In the genomic region with DNA sequence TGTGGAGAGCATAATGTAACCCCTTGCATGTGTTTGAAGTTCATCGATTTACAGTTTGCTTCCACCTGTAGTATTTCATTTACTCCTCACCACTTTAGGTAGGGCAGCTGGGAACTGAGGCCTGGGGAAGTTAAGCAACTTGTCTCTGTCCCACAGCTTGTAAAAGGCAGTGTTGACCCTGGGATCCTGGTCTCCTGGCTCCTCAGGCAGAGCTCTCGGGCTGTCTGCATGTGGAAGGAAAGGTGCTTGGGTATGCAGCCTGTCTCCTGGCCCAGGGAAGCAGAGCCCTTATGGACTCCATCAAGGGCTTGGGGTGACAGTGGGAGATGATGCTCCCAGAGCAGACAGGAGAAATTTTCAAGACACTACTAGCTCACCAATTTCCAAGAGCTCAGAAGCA, we compare ENCODE assay signal across 22 cellular contexts. TPM values are rescaled to one million over a fixed set of nuclear protein-coding genes. Genes with fewer than 3 reads are reported as not detected.
"Had no signal": no experiment of that assay in that cellular context is flagged by ENCODE, and none has a peak within 500 bp of the region (broad histone marks: within the 10 kb centered on the region; RNA-seq: fewer than 3 reads in every experiment).

No MANE protein-coding gene starts in this region.

- ATAC-seq: esophagus mucosa; gastrocnemius medialis; left lobe of liver; stimulated activated effector memory CD8-positive, alpha-beta T cell treated with anti-CD3 and anti-CD28 coated beads, Interleukin-12 subunit alpha, Interleukin-12 subunit beta, amount 100 ng/mL, for 72 hours; stimulated activated naive CD8-positive, alpha-beta T cell treated with anti-CD3 and anti-CD28 coated beads, Interleukin-15, Interleukin-2, amounts not matched to agents 100 U/mL and 50 U/mL, for 24 hours had no signal

- H3K9me3 ChIP-seq: gastrocnemius medialis, prostate gland, right atrium auricular region, transverse colon had no signal

- DNase-seq: cerebellar nuclear complex; effector CD8-positive, alpha-beta T cell; endodermal cell; foreskin fibroblast; gastrocnemius medialis; head of caudate nucleus; natural killer cell; stimulated activated CD4-positive, alpha-beta T cell treated with anti-CD3 and anti-CD28 coated beads, Interleukin-2, amount 100 ng/mL, for 24 hours; stimulated activated CD4-positive, alpha-beta T cell treated with anti-CD3 and anti-CD28 coated beads, Interleukin-4, amount 100 ng/mL, for 24 hours; stimulated activated naive CD8-positive, alpha-beta T cell treated with anti-CD3 and anti-CD28 coated beads, Interleukin-15, Interleukin-2, amounts not matched to agents 100 U/mL and 50 U/mL, for 24 hours; transverse colon had no signal

- H3K4me3 ChIP-seq: gastrocnemius medialis, lung, prostate gland, right atrium auricular region, transverse colon had no signal

- H3K27ac ChIP-seq: epithelial cell of prostate, gastrocnemius medialis, parathyroid adenoma, prostate gland, right atrium auricular region, transverse colon had no signal

- H3K27me3 ChIP-seq: gastrocnemius medialis, right atrium auricular region, transverse colon had no signal

- H3K36me3 ChIP-seq: gastrocnemius medialis, prostate gland, right atrium auricular region, transverse colon had no signal

RNA-seq across cellular contexts. Expression of gene TRIM29, which starts 49.9 kb away (rescaled TPM):
- total RNA-seq: endodermal cell, glomerular endothelial cell, mononuclear cell, natural killer cell, neural crest cell had no signal
